ENCODE assay signal across 8 cellular contexts in the genomic region with DNA sequence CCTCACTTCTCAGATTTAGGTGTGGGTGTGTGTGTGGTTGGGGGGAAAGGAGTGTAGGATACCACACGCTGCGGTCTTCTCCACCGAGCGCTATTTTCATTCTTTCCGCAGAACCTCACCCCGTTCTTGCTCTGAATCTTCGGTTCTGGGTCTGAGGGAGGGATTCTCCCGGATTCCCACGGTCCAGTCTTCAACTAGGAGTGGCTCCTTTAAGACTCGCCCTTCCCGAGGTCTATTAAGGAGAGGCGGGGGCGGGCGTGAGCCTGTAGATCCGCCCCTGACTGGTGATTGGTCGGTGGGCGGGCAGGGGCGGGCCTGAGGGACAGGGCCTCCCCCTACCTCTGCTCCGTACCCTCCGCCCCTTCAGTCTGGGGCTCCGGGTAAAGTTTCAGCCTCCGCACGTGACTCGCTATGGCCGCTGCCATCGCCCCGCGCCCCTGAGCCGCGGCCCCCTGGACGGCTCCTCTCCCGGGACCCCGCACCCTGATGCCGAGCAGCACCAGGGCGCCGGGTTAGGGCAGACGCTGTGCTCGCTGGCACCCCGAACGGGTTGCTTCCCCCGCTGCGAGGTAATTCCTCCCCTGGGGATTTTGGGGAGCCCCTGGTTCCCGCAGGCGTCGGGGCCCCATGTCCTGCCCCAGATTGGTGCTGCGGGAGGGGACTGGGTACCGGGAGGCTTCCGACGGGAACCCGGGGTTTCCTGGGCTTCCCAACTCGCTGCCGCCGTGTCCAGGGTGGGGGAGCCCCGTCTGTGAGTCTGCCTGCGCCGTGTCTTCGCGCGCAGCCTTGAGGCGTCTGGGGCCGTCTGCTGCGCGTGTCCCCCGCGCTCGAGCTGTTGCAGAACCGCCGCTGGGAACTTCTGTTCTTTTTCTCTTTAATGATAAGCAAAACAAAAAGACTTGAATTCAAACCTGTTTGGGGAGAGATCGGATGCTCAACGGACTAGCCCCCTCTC.
DNase-seq lines count a peak whose midpoint lies in the region; ATAC-seq lines count a peak whose summit lies in the region.

No MANE protein-coding gene starts in this region.

- peak; percentile 68 for ATAC-seq in GM19023 (IDR thresholded peaks at IDR 0.05; ENCODE audit: unreplicated experiment)
- peak; percentile 47 for ATAC-seq in HG03196 (IDR thresholded peaks at IDR 0.05; ENCODE audit: unreplicated experiment)

- DNase-seq in AG08396 (ENCODE audit: low spot score) (peak; percentile 98), NCI-H446 (lab: John Stamatoyannopoulos, UW) (peak; percentile 86 to 93), cerebellar nuclear complex (lab: John Stamatoyannopoulos, UW) (peak; percentile 74 to 89), kidney glomerular epithelial cell (lab: John Stamatoyannopoulos, UW) (peak; percentile 80)
- DNase-seq in activated CD4-positive, alpha-beta T cell treated with anti-CD3 and anti-CD28 coated beads for 1 hour, result peak; percentile 84
- peak; percentile 88 to 92 for DNase-seq in stimulated activated CD4-positive, alpha-beta T cell treated with anti-CD3 and anti-CD28 coated beads, Interleukin-15, amount 100 ng/mL, for 48 hours (ENCODE audit: low read depth in 2 of 2)

Comparison
In these comparisons a context has a peak if more than half of its experiments do, and no peak if none do; other contexts are left out.
1. Peak in every context shown above with its lines: DNase-seq and ATAC-seq.